14 cellular contexts compared by ENCODE assay signal in genomic region chr19:48556163-48556562, GRCh38. TPM values are rescaled to one million over a fixed set of nuclear protein-coding genes. Genes with fewer than 3 reads are reported as not detected.
DNase-seq lines count a peak whose midpoint lies in the region; ATAC-seq and TF ChIP-seq lines count a peak whose summit lies in the region.
"Had no signal": no experiment of that assay in that cellular context is flagged by ENCODE, and none has a peak within 500 bp of the region (broad histone marks: within the 10 kb centered on the region; RNA-seq: fewer than 3 reads in every experiment).

No MANE protein-coding gene starts in this region.

- no peaks in the 10 kb centered on the region for H3K9me3 Mint-ChIP-seq in T-cell
- H3K9me3 Mint-ChIP-seq: activated CD4-positive, alpha-beta T cell treated with anti-CD3 and anti-CD28 coated beads, Interleukin-2, amount 10 ng/mL, durations not matched to agents 24 days and 14 days had no signal

- ATAC-seq in GM18868 (IDR thresholded peaks at IDR 0.05; ENCODE audit: unreplicated experiment) (no peak), T-cell (replicated peaks in 1 of 4) (no peak)

- H3K4me3 ChIP-seq in fibroblast of mammary gland (ENCODE audit: control insufficient read depth, low read depth, low read length), result no peak overlapping the region
- no peak overlapping the region for H3K4me3 ChIP-seq in thyroid gland (replicated peaks in 1 of 3)

- H3K36me3 Mint-ChIP-seq in T-cell, result no peaks in the 10 kb centered on the region

- H3K4me1 ChIP-seq in thyroid gland, result peaks cover 9 to 28% of the 10 kb centered on the region in 2 donors

- H3K36me3 ChIP-seq in thyroid gland, result no peaks in the 10 kb centered on the region

- whole genome bisulfite sequencing in thyroid gland, 2 donors, result 52 to 65% methylated on average over 11 of the region's 11 CpGs

- POLR2A ChIA-PET in RWPE1 (lab: Yijun Ruan, JAX; ENCODE audit: low non-redundant PET) (no interaction called here), T-cell (lab: Charles Lee) (no interaction called here)

- CTCF ChIA-PET in RWPE1 (lab: Yijun Ruan, JAX) (interaction anchor here (0.6 to 0.7 kb wide), 3 partner anchors 53 to 421 kb away, joined by 3 read pairs; no protein-coding TSS in a partner anchor), T-cell (lab: Charles Lee) (no interaction called here)

- no peak for TF ChIP-seq CTCF in RWPE1 (conservative IDR thresholded peaks at IDR 0.05; ENCODE audit: low read depth)
- TF ChIP-seq CTCF in fibroblast of mammary gland (conservative IDR thresholded peaks at IDR 0.05; ENCODE audit: control insufficient read depth, insufficient read depth, low read depth, low read length), result no peak
- no peak for TF ChIP-seq CTCF in thyroid gland (IDR thresholded peaks at IDR 0.05)

- no peak overlapping the region for H3K27ac Mint-ChIP-seq in T-cell

- peaks cover 8 to 20% of the 10 kb centered on the region in 2 donors for H3K27me3 Mint-ChIP-seq in T-cell

- intact Hi-C loops in thyroid gland (cut with DNase I), result no loop called here

- no peak for TF ChIP-seq POLR2A in thyroid gland (IDR thresholded peaks at IDR 0.05)

- H3K27me3 ChIP-seq in thyroid gland, result no peaks in the 10 kb centered on the region

- DNase-seq in DMS 273 (lab: John Stamatoyannopoulos, UW; ENCODE audit: unreplicated experiment) (peak; percentile 70), DMS 273 treated with DMSO at 0.1 percent for 48 hours (lab: John Stamatoyannopoulos, UW) (no peak), RWPE1 (ENCODE audit: low spot score) (peak; percentile 79), fibroblast of mammary gland (ENCODE audit: low read depth) (peak; percentile 71), thyroid gland (peak; percentile 26 to 55), T-cell (no peak), NCI-H2029 (lab: John Stamatoyannopoulos, UW) (no peak)
- DNase-seq: activated CD4-positive, alpha-beta T cell treated with anti-CD3 and anti-CD28 coated beads, Interleukin-2, amount 10 ng/mL, durations not matched to agents 24 days and 14 days; Kasumi-1; NK-92 treated with Interleukin-12 subunit alpha and Interleukin-12 subunit beta, amount 100 ng/mL, for 24 hours; stimulated activated CD4-positive, alpha-beta T cell treated with anti-CD3 and anti-CD28 coated beads, Interleukin-15, amount 100 ng/mL, for 24 hours had no signal

- peaks cover 0 to 3% (median 2%) of the 10 kb centered on the region in 3 donors for H3K4me1 Mint-ChIP-seq in T-cell

- H3K27ac ChIP-seq in RWPE1 (peak overlapping the region; percentile 59), thyroid gland (no peak overlapping the region)
- H3K27ac ChIP-seq: 22Rv1 had no signal

- no peaks in the 10 kb centered on the region for H3K9me3 ChIP-seq in thyroid gland

- no peak overlapping the region for H3K4me3 Mint-ChIP-seq in T-cell
- H3K4me3 Mint-ChIP-seq: activated CD4-positive, alpha-beta T cell treated with anti-CD3 and anti-CD28 coated beads, Interleukin-2, amount 10 ng/mL, durations not matched to agents 24 days and 14 days had no signal

RNA-seq across cellular contexts. Expression of gene SULT2B1, which starts 4.2 kb away (rescaled TPM):
- total RNA-seq in thyroid gland, result under 1 TPM in 3 of 4 donors, not detected in 1; 0.54 to 0.88 (median 0.78) TPM
- not detected for total RNA-seq in T-cell
- total RNA-seq: activated CD4-positive, alpha-beta T cell treated with anti-CD3 and anti-CD28 coated beads, Interleukin-2, amount 10 ng/mL, durations not matched to agents 24 days and 14 days; temporal lobe had no signal

RNA-seq across cellular contexts. Expression of gene LMTK3, which starts 44.5 kb away (rescaled TPM):
- total RNA-seq in thyroid gland (1 to 10 TPM; 3.0 to 7.1 (median 4.6) TPM), T-cell (10 to 100 TPM; 17.5 to 28.2 (median 23.5) TPM)

RNA-seq across cellular contexts. Expression of gene SPACA4, which starts 50.4 kb away (rescaled TPM):
- total RNA-seq in thyroid gland (under 1 TPM in 1 of 4 donors, not detected in 3; 0.67 TPM), T-cell (not detected)
- total RNA-seq: activated CD4-positive, alpha-beta T cell treated with anti-CD3 and anti-CD28 coated beads, Interleukin-2, amount 10 ng/mL, durations not matched to agents 24 days and 14 days; temporal lobe had no signal

RNA-seq across cellular contexts. Expression of gene FAM83E, which starts 58.7 kb away (rescaled TPM):
- total RNA-seq in thyroid gland, result not detected
- 1 to 10 TPM in 4 of 5 donors, not detected in 1; 2.3 to 3.0 (median 2.7) TPM for total RNA-seq in T-cell
- total RNA-seq: temporal lobe had no signal

Comparison
In these comparisons a context has a peak if more than half of its experiments do, and no peak if none do; other contexts are left out.
1. DNase-seq: peak in DMS 273 (single experiment), RWPE1 (single experiment), fibroblast of mammary gland (single experiment) and thyroid gland (2 of 2); none in DMS 273 treated with DMSO at 0.1 percent for 48 hours (single experiment), T-cell (0 of 34) and NCI-H2029 (single experiment).